Comparison of ENCODE assay signal across 9 cellular contexts in the genomic region with DNA sequence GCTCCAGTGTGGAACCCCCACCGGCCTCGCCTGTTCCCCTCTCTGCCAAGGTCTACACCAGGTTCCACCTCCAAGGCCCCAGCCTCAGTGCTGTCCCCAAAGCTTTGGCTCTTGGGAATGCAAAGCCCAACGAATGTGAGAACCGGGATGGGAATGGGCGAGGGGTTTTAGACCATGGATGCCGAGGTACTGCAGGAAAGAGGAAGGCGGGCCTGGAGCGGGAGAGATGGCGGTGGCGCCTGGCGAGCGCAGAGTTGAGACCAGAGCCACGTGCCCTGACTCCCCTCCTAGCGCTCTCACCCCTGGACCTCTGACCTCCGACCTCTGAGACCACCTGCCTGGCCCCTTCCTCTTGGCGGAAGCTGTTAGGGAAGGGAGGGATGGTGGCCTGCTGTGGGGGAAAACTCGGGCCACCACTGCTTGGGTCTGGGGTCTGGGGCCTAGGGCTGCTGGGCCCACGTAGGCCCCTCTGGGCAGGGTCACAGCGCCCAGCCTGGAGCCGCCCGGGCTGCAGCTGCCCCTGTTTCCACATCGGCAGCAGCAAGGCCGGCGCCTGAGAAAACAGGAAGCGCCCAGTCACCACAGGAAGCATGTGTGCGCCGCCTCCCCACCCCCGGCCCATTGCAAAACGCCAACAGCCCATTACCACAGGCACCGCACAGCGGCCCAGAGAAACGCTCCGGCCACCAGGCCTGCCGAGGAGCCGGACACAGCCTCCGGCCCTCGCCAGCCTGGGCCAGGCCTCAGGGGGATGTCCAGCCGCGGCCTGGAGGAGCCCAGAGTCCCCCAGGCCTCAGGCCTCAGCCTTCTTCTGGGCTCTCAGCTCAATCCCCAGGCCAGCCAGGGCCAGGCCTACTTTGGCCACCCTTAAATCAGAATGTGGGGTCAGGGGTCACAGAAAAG.
DNase-seq lines count a peak whose midpoint lies in the region; ATAC-seq and TF ChIP-seq lines count a peak whose summit lies in the region.
"Had no signal": no experiment of that assay in that cellular context is flagged by ENCODE, and none has a peak within 500 bp of the region (broad histone marks: within the 10 kb centered on the region; RNA-seq: fewer than 3 reads in every experiment).

No MANE protein-coding gene starts in this region.

- ATAC-seq in HG03108 (IDR thresholded peaks at IDR 0.05; ENCODE audit: unreplicated experiment): peak; percentile 50
- ATAC-seq in GM21528 (IDR thresholded peaks at IDR 0.05; ENCODE audit: low FRiP score, unreplicated experiment): no peak
- ATAC-seq in HG03039 (IDR thresholded peaks at IDR 0.05; ENCODE audit: unreplicated experiment): no peak

- H3K27ac ChIP-seq in effector memory CD4-positive, alpha-beta T cell (ENCODE audit: insufficient read depth, low read length, poor library complexity, severe bottlenecking): peak overlapping the region; percentile 73
- H3K27ac ChIP-seq: epithelial cell of prostate had no signal

- H3K9me3 ChIP-seq in effector memory CD4-positive, alpha-beta T cell (ENCODE audit: control insufficient read depth, low read length): no peaks in the 10 kb centered on the region

- no peak for TF ChIP-seq CTCF in GM10266 (IDR thresholded peaks at IDR 0.05; ENCODE audit: control insufficient read depth, insufficient read depth, low read depth, missing control alignments)

- DNase-seq in GM10266 (ENCODE audit: extremely low spot score) (peak; percentile 85), pons (ENCODE audit: low spot score) (peak; percentile 34), glomerular visceral epithelial cell (ENCODE audit: extremely low spot score) (no peak)
- peak; percentile 54 to 58 for DNase-seq in activated CD4-positive, alpha-beta T cell treated with anti-CD3 and anti-CD28 coated beads for 4 hours
- DNase-seq in effector memory CD4-positive, alpha-beta T cell: peak in 1 of 3 donors; percentile 31

- H3K27me3 ChIP-seq in effector memory CD4-positive, alpha-beta T cell (replicated peaks; ENCODE audit: control insufficient read depth, insufficient read depth, low read length, poor library complexity, severe bottlenecking): no peaks in the 10 kb centered on the region

- no peaks in the 10 kb centered on the region for H3K36me3 ChIP-seq in effector memory CD4-positive, alpha-beta T cell (ENCODE audit: control insufficient read depth, insufficient read depth, low read length)

- H3K4me1 ChIP-seq in effector memory CD4-positive, alpha-beta T cell (ENCODE audit: control insufficient read depth, insufficient read depth, low read length, poor library complexity, severe bottlenecking): peaks cover 43% of the 10 kb centered on the region

- H3K4me3 ChIP-seq in effector memory CD4-positive, alpha-beta T cell (ENCODE audit: insufficient read depth, low read depth, low read length, poor library complexity, severe bottlenecking): peak overlapping the region; percentile 18
